Comparison of ENCODE assay signal across 8 cellular contexts in the genomic region with DNA sequence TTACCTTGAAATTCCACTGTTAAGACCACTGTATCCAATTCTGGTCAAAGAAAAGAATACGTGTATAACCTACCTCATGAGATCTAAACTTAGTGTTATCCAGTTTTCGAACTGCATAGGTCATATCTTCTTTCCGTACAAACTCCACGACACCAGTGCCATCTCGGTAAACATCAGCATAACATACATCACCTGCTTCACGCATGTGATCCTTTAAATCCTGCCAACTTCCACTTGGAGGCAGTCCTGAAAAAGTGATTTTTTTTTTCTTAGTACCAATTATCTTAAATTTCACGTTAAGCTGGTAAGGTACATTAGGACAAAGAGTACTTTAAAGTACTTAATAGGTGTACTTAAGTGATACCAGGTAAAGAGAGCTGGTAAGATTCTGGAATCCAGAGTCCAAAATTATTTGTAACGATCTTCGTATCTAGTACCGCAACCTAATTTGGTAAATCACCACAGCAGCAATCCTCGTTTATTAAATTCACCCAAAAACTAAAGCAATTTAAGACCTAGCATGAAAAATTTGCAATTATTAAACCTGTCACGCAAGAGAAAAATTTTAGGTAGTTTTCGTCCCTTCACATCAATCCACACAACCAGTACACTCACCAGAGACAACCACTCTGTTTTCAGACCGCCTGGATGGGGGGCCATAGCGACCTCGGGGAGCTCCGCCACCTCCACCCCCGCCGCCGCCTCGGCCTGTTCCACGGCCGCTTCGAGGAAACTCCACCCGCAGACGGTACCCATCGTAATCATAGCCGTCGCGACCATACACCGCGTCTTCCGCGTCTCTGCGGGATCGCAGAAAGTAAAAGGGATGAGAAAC. TPM values are rescaled to one million over a fixed set of nuclear protein-coding genes. Genes with fewer than 3 reads are reported as not detected.
DNase-seq lines count a peak whose midpoint lies in the region.

No MANE protein-coding gene starts in this region.

- intact Hi-C loops in activated T-helper 1 cell treated with anti-CD3 and anti-CD28 coated beads, Interleukin-12 subunit alpha, Interleukin-12 subunit beta, Interleukin-2, Interleukin-4 antibody, amounts not matched to agents 30 ng/mL and 10 ng/mL and 1 ng/mL, durations not matched to agents 14 hours and 24 hours and 36 hours (cut with micrococcal nuclease) = loop anchor here (2.0 to 10.0 kb wide), 9 partner anchors 107 to 1171 kb away; partner anchors contain the start of genes C17orf67, DGKE, MKS1 and TRIM25

- H3K27ac ChIP-seq in subcutaneous abdominal adipose tissue (ENCODE audit: low read depth, low read length) = peak overlapping the region; percentile 99

- H3K9me3 ChIP-seq in iPS-18c (ENCODE audit: control insufficient read depth, insufficient read depth, low read length) (no peaks in the 10 kb centered on the region), subcutaneous abdominal adipose tissue (ENCODE audit: control insufficient read depth in 5 of 5, low read length in 5 of 5) (no peaks in the 10 kb centered on the region)

- peak overlapping the region; percentile 90 for H3K4me3 ChIP-seq in iPS-18c (ENCODE audit: insufficient read depth, low read depth, low read length)
- peak overlapping the region; percentile 80 to 100 (median 99) for H3K4me3 ChIP-seq in subcutaneous abdominal adipose tissue (ENCODE audit: low read depth in 1 of 5, low read length in 5 of 5)

- H3K27ac Mint-ChIP-seq in activated T-helper 1 cell treated with anti-CD3 and anti-CD28 coated beads, Interleukin-12 subunit alpha, Interleukin-12 subunit beta, Interleukin-2, Interleukin-4 antibody, amounts not matched to agents 30 ng/mL and 10 ng/mL and 1 ng/mL, durations not matched to agents 14 hours and 24 hours and 36 hours = peak overlapping the region; percentile 99

- peak overlapping the region; percentile 99 for H3K4me3 Mint-ChIP-seq in activated T-helper 1 cell treated with anti-CD3 and anti-CD28 coated beads, Interleukin-12 subunit alpha, Interleukin-12 subunit beta, Interleukin-2, Interleukin-4 antibody, amounts not matched to agents 30 ng/mL and 10 ng/mL and 1 ng/mL, durations not matched to agents 14 hours and 24 hours and 36 hours

- DNase-seq in NCI-H2029 (lab: John Stamatoyannopoulos, UW) (peak; percentile 8), NCI-H2029 treated with DMSO at 0.1 percent for 48 hours (lab: John Stamatoyannopoulos, UW) (no peak), anterior cingulate cortex (lab: John Stamatoyannopoulos, UW) (no peak), iPS-NIHi11 (ENCODE audit: low spot score) (no peak)
- DNase-seq in activated T-helper 1 cell treated with anti-CD3 and anti-CD28 coated beads, Interleukin-12 subunit alpha, Interleukin-12 subunit beta, Interleukin-2, Interleukin-4 antibody, amounts not matched to agents 30 ng/mL and 10 ng/mL and 1 ng/mL, durations not matched to agents 14 hours and 24 hours and 36 hours (ENCODE audit: low spot score) = no peak
- no peak for DNase-seq in effector CD4-positive, alpha-beta T cell

- H3K9ac ChIP-seq in subcutaneous abdominal adipose tissue (ENCODE audit: low read length in 5 of 5) = peak overlapping the region in 4 of 5 donors; percentile 91 to 100 (median 100)

- H3K36me3 ChIP-seq in subcutaneous abdominal adipose tissue (ENCODE audit: control insufficient read depth in 5 of 5, insufficient read depth in 5 of 5, low read length in 5 of 5) = peaks cover 28 to 45% (median 34%) of the 10 kb centered on the region in 5 donors

- peaks cover 4 to 38% (median 33%) of the 10 kb centered on the region in 5 donors for H3K4me1 ChIP-seq in subcutaneous abdominal adipose tissue (ENCODE audit: control insufficient read depth in 5 of 5, insufficient read depth in 5 of 5, low read length in 5 of 5)

- no peaks in the 10 kb centered on the region for H3K27me3 Mint-ChIP-seq in activated T-helper 1 cell treated with anti-CD3 and anti-CD28 coated beads, Interleukin-12 subunit alpha, Interleukin-12 subunit beta, Interleukin-2, Interleukin-4 antibody, amounts not matched to agents 30 ng/mL and 10 ng/mL and 1 ng/mL, durations not matched to agents 14 hours and 24 hours and 36 hours (ENCODE audit: insufficient read depth)

- peaks cover 68% of the 10 kb centered on the region for H3K4me1 Mint-ChIP-seq in activated T-helper 1 cell treated with anti-CD3 and anti-CD28 coated beads, Interleukin-12 subunit alpha, Interleukin-12 subunit beta, Interleukin-2, Interleukin-4 antibody, amounts not matched to agents 30 ng/mL and 10 ng/mL and 1 ng/mL, durations not matched to agents 14 hours and 24 hours and 36 hours (ENCODE audit: low read depth)

- H3K9me3 Mint-ChIP-seq in activated T-helper 1 cell treated with anti-CD3 and anti-CD28 coated beads, Interleukin-12 subunit alpha, Interleukin-12 subunit beta, Interleukin-2, Interleukin-4 antibody, amounts not matched to agents 30 ng/mL and 10 ng/mL and 1 ng/mL, durations not matched to agents 14 hours and 24 hours and 36 hours = no peaks in the 10 kb centered on the region

- H3K36me3 Mint-ChIP-seq in activated T-helper 1 cell treated with anti-CD3 and anti-CD28 coated beads, Interleukin-12 subunit alpha, Interleukin-12 subunit beta, Interleukin-2, Interleukin-4 antibody, amounts not matched to agents 30 ng/mL and 10 ng/mL and 1 ng/mL, durations not matched to agents 14 hours and 24 hours and 36 hours (ENCODE audit: low read depth) = peaks cover 49% of the 10 kb centered on the region

- no peaks in the 10 kb centered on the region for H3K27me3 ChIP-seq in subcutaneous abdominal adipose tissue (ENCODE audit: control insufficient read depth in 5 of 5, insufficient read depth in 4 of 5, low read length in 5 of 5)

RNA-seq across cellular contexts. Expression of gene SRSF1, which starts 1.1 kb away (rescaled TPM):
- 491 and 498 TPM in 2 replicates for total RNA-seq in activated T-helper 1 cell treated with anti-CD3 and anti-CD28 coated beads, Interleukin-12 subunit alpha, Interleukin-12 subunit beta, Interleukin-2, Interleukin-4 antibody, amounts not matched to agents 30 ng/mL and 10 ng/mL and 1 ng/mL, durations not matched to agents 14 hours and 24 hours and 36 hours

RNA-seq across cellular contexts. Expression of gene VEZF1, which starts 17.9 kb away (rescaled TPM):
- total RNA-seq in activated T-helper 1 cell treated with anti-CD3 and anti-CD28 coated beads, Interleukin-12 subunit alpha, Interleukin-12 subunit beta, Interleukin-2, Interleukin-4 antibody, amounts not matched to agents 30 ng/mL and 10 ng/mL and 1 ng/mL, durations not matched to agents 14 hours and 24 hours and 36 hours = 37.7 and 41.2 TPM in 2 replicates

RNA-seq across cellular contexts. Expression of gene CUEDC1, which starts 50.7 kb away (rescaled TPM):
- 0.37 TPM in 1 of 2 replicates, not detected in the other for total RNA-seq in activated T-helper 1 cell treated with anti-CD3 and anti-CD28 coated beads, Interleukin-12 subunit alpha, Interleukin-12 subunit beta, Interleukin-2, Interleukin-4 antibody, amounts not matched to agents 30 ng/mL and 10 ng/mL and 1 ng/mL, durations not matched to agents 14 hours and 24 hours and 36 hours
